ENCODE assay signal across 13 cellular contexts in genomic region chr16:56265746-56266145, GRCh38.
"Had no signal": no experiment of that assay in that cellular context is flagged by ENCODE, and none has a peak within 500 bp of the region (broad histone marks: within the 10 kb centered on the region; RNA-seq: fewer than 3 reads in every experiment).

No MANE protein-coding gene starts in this region.

- H3K4me3 Mint-ChIP-seq: activated CD8-positive, alpha-beta T cell treated with anti-CD3 and anti-CD28 coated beads for 36 hours; memory B cell; natural killer cell treated with Interleukin-12 subunit alpha and Interleukin-12 subunit beta and Interleukin-15 and Interleukin-18, amount 100 ng/mL, for 72 hours; stimulated activated naive CD8-positive, alpha-beta T cell treated with anti-CD3 and anti-CD28 coated beads, Interleukin-15, Interleukin-2, amounts not matched to agents 100 ng/mL and 50 ng/mL, for 24 hours had no signal

- DNase-seq: activated CD4-positive, alpha-beta T cell treated with anti-CD3 and anti-CD28 coated beads for 1 hour; activated CD8-positive, alpha-beta memory T cell treated with anti-CD3 and anti-CD28 coated beads, Interleukin-2, amount 50 U/mL, for 4 hours; activated CD8-positive, alpha-beta T cell treated with anti-CD3 and anti-CD28 coated beads for 36 hours; activated naive CD4-positive, alpha-beta T cell treated with Interleukin-2 at 50 U/mL for 16 hours; left lung; psoas muscle; stimulated activated CD4-positive, alpha-beta T cell treated with anti-CD3 and anti-CD28 coated beads, Interleukin-2, amount 100 ng/mL, for 48 hours; thyroid gland had no signal

- H3K9me3 ChIP-seq: left lung, psoas muscle, thyroid gland, vagina had no signal

- H3K27ac Mint-ChIP-seq: activated CD8-positive, alpha-beta T cell treated with anti-CD3 and anti-CD28 coated beads for 36 hours; memory B cell; natural killer cell treated with Interleukin-12 subunit alpha and Interleukin-12 subunit beta and Interleukin-15 and Interleukin-18, amount 100 ng/mL, for 72 hours; stimulated activated naive CD8-positive, alpha-beta T cell treated with anti-CD3 and anti-CD28 coated beads, Interleukin-15, Interleukin-2, amounts not matched to agents 100 ng/mL and 50 ng/mL, for 24 hours had no signal

- H3K36me3 ChIP-seq: left lung, thyroid gland, vagina had no signal

- H3K27me3 Mint-ChIP-seq: activated CD8-positive, alpha-beta T cell treated with anti-CD3 and anti-CD28 coated beads for 36 hours; stimulated activated naive CD8-positive, alpha-beta T cell treated with anti-CD3 and anti-CD28 coated beads, Interleukin-15, Interleukin-2, amounts not matched to agents 100 ng/mL and 50 ng/mL, for 24 hours had no signal

- H3K9me3 Mint-ChIP-seq: activated CD8-positive, alpha-beta T cell treated with anti-CD3 and anti-CD28 coated beads for 36 hours; memory B cell; natural killer cell treated with Interleukin-12 subunit alpha and Interleukin-12 subunit beta and Interleukin-15 and Interleukin-18, amount 100 ng/mL, for 72 hours; stimulated activated naive CD8-positive, alpha-beta T cell treated with anti-CD3 and anti-CD28 coated beads, Interleukin-15, Interleukin-2, amounts not matched to agents 100 ng/mL and 50 ng/mL, for 24 hours had no signal

- H3K4me3 ChIP-seq: left lung, psoas muscle, thyroid gland, vagina had no signal

- H3K4me1 ChIP-seq: left lung, psoas muscle, thyroid gland, vagina had no signal

- ATAC-seq: activated CD8-positive, alpha-beta T cell treated with anti-CD3 and anti-CD28 coated beads for 36 hours; esophagus mucosa; left lung; natural killer cell treated with Interleukin-12 subunit alpha and Interleukin-12 subunit beta and Interleukin-15 and Interleukin-18, amount 100 ng/mL, for 72 hours; psoas muscle had no signal

- H3K27me3 ChIP-seq: thyroid gland, vagina had no signal

- H3K27ac ChIP-seq: left lung, psoas muscle, thyroid gland, vagina had no signal

- H3K36me3 Mint-ChIP-seq: memory B cell; natural killer cell treated with Interleukin-12 subunit alpha and Interleukin-12 subunit beta and Interleukin-15 and Interleukin-18, amount 100 ng/mL, for 72 hours had no signal
